ENCODE assay signal across 8 cellular contexts in genomic region chr12:66301944-66302826, GRCh38. TPM values are rescaled to one million over a fixed set of nuclear protein-coding genes. Genes with fewer than 3 reads are reported as not detected.
A peak's percentile ranks its signal among the peaks of the same experiment; 100 is the strongest.
DNase-seq lines count a peak whose midpoint lies in the region; ATAC-seq and TF ChIP-seq lines count a peak whose summit lies in the region.

TSS of gene HELB (plus strand) at chr12:66302493. CDS start at chr12:66302604, 111 bp downstream.

- peak; percentile 80 for ATAC-seq in activated CD8-positive, alpha-beta T cell treated with anti-CD3 and anti-CD28 coated beads, Interleukin-2, amount 10 ng/mL, durations not matched to agents 7 days and 5 days
- ATAC-seq in lower lobe of right lung = peak; percentile 99 to 100

- no peaks in the 10 kb centered on the region for H3K9me3 Mint-ChIP-seq in activated CD8-positive, alpha-beta T cell treated with anti-CD3 and anti-CD28 coated beads, Interleukin-2, amount 10 ng/mL, durations not matched to agents 7 days and 5 days (ENCODE audit: insufficient read depth)

- intact Hi-C loops in lower lobe of right lung (cut with DNase I) = no loop called here

- H3K27ac ChIP-seq in lower lobe of right lung = peak within 1 kb of the TSS; percentile 89

- DNase-seq in COLO668 (lab: John Stamatoyannopoulos, UW; ENCODE audit: unreplicated experiment) = peak; percentile 99
- DNase-seq in GM20000 (ENCODE audit: low spot score) = peak; percentile 90
- DNase-seq in HS-5 (ENCODE audit: low read depth) = peak; percentile 90
- DNase-seq in NK-92 (lab: John Stamatoyannopoulos, UW; ENCODE audit: unreplicated experiment) = peak; percentile 78
- DNase-seq in activated CD8-positive, alpha-beta T cell treated with anti-CD3 and anti-CD28 coated beads, Interleukin-2, amount 10 ng/mL, durations not matched to agents 7 days and 5 days = peak; percentile 99
- DNase-seq in effector CD4-positive, alpha-beta T cell = peak; percentile 92
- peak; percentile 99 for DNase-seq in lower lobe of right lung
- peak; percentile 89 to 96 (median 93) for DNase-seq in stimulated activated CD4-positive, alpha-beta T cell treated with anti-CD3 and anti-CD28 coated beads, TNF-alpha, amount 100 ng/mL, for 1 hour (ENCODE audit: low read depth in 3 of 3, low spot score in 1 of 3)

- peaks cover 20% of the 10 kb centered on the region for H3K4me1 ChIP-seq in lower lobe of right lung

- peak within 1 kb of the TSS; percentile 89 for H3K4me3 ChIP-seq in lower lobe of right lung

- peaks cover 37% of the 10 kb centered on the region for H3K36me3 Mint-ChIP-seq in activated CD8-positive, alpha-beta T cell treated with anti-CD3 and anti-CD28 coated beads, Interleukin-2, amount 10 ng/mL, durations not matched to agents 7 days and 5 days (ENCODE audit: low read depth)

- TF ChIP-seq CTCF in GM20000 (IDR thresholded peaks at IDR 0.05; ENCODE audit: extremely low read depth, missing control alignments) (no peak), lower lobe of right lung (IDR thresholded peaks at IDR 0.05) (no peak)

- no peaks in the 10 kb centered on the region for H3K27me3 ChIP-seq in lower lobe of right lung (ENCODE audit: low read depth)

- peak within 1 kb of the TSS; percentile 99 for H3K27ac Mint-ChIP-seq in activated CD8-positive, alpha-beta T cell treated with anti-CD3 and anti-CD28 coated beads, Interleukin-2, amount 10 ng/mL, durations not matched to agents 7 days and 5 days

- CTCF ChIA-PET in activated CD8-positive, alpha-beta T cell treated with anti-CD3 and anti-CD28 coated beads, Interleukin-2, amount 10 ng/mL, durations not matched to agents 7 days and 5 days (lab: Charles Lee) = interaction anchor here (0.7 to 5.3 kb wide), 8 partner anchors 8 to 1405 kb away, joined by 3 to 30 read pairs (median 4); no protein-coding TSS in a partner anchor

- POLR2A ChIA-PET in activated CD8-positive, alpha-beta T cell treated with anti-CD3 and anti-CD28 coated beads, Interleukin-2, amount 10 ng/mL, durations not matched to agents 7 days and 5 days (lab: Charles Lee) = interaction anchor here (0.6 to 6.2 kb wide), 13 partner anchors 8 to 172 kb away, joined by 3 to 58 read pairs (median 5); partner anchors contain the start of genes LLPH and TMBIM4

- peak within 1 kb of the TSS; percentile 99 for H3K4me3 Mint-ChIP-seq in activated CD8-positive, alpha-beta T cell treated with anti-CD3 and anti-CD28 coated beads, Interleukin-2, amount 10 ng/mL, durations not matched to agents 7 days and 5 days

- no peaks in the 10 kb centered on the region for H3K9me3 ChIP-seq in lower lobe of right lung

- H3K27me3 Mint-ChIP-seq in activated CD8-positive, alpha-beta T cell treated with anti-CD3 and anti-CD28 coated beads, Interleukin-2, amount 10 ng/mL, durations not matched to agents 7 days and 5 days (ENCODE audit: low read depth) = peaks cover 4% of the 10 kb centered on the region

- H3K36me3 ChIP-seq in lower lobe of right lung = peaks cover 7% of the 10 kb centered on the region

- H3K4me1 Mint-ChIP-seq in activated CD8-positive, alpha-beta T cell treated with anti-CD3 and anti-CD28 coated beads, Interleukin-2, amount 10 ng/mL, durations not matched to agents 7 days and 5 days (ENCODE audit: low read depth) = peaks cover 50% of the 10 kb centered on the region

RNA-seq across cellular contexts. Expression of gene HELB, which starts in this region (rescaled TPM):
- 10 to 100 TPM; 24.2 to 25.7 TPM for total RNA-seq in activated CD8-positive, alpha-beta T cell treated with anti-CD3 and anti-CD28 coated beads, Interleukin-2, amount 10 ng/mL, durations not matched to agents 7 days and 5 days
- 6.4 TPM for total RNA-seq in lower lobe of right lung

Comparison
In these comparisons a context has a peak if more than half of its experiments do, and no peak if none do; other contexts are left out.
1. Peak in every context shown above with its lines: DNase-seq, ATAC-seq, H3K4me3 ChIP-seq and H3K27ac ChIP-seq.